Comparison of ENCODE assay signal across 13 cellular contexts in genomic region chr22:33841281-33842005, GRCh38.
DNase-seq lines count a peak whose midpoint lies in the region; ATAC-seq and TF ChIP-seq lines count a peak whose summit lies in the region.
"Had no signal": no experiment of that assay in that cellular context is flagged by ENCODE, and none has a peak within 500 bp of the region (broad histone marks: within the 10 kb centered on the region; RNA-seq: fewer than 3 reads in every experiment).

No MANE protein-coding gene starts in this region.

- no peak overlapping the region for H3K4me3 ChIP-seq in NB4 (ENCODE audit: low read depth, low read length)
- H3K4me3 ChIP-seq: esophagus squamous epithelium, neural progenitor cell had no signal

- H3K9me3 Mint-ChIP-seq in naive thymus-derived CD8-positive, alpha-beta T cell, result peaks cover 0 to 14% (median 6%) of the 10 kb centered on the region in 9 donors

- no peak for TF ChIP-seq CTCF in NB4 (IDR thresholded peaks at IDR 0.05; ENCODE audit: low read depth, low read length)

- H3K4me3 Mint-ChIP-seq in naive thymus-derived CD8-positive, alpha-beta T cell, result no peak overlapping the region
- H3K4me3 Mint-ChIP-seq: neural progenitor cell had no signal

- DNase-seq in AG20443 (ENCODE audit: low spot score), result peak; percentile 61
- DNase-seq in NB4 (ENCODE audit: low read depth), result peak; percentile 25
- DNase-seq in left ventricle myocardium superior, result no peak
- no peak for DNase-seq in naive thymus-derived CD8-positive, alpha-beta T cell
- no peak for DNase-seq in NCI-H2029 (lab: John Stamatoyannopoulos, UW)
- DNase-seq in activated CD4-positive, alpha-beta T cell treated with anti-CD3 and anti-CD28 coated beads for 1 hour, result no peak
- no peak for DNase-seq in NCI-H1417 treated with DMSO at 0.1 percent for 48 hours (lab: John Stamatoyannopoulos, UW)
- DNase-seq: central memory CD4-positive, alpha-beta T cell; esophagus squamous epithelium; islet precursor cell; NCI-H146 had no signal

- TF ChIP-seq POLR2A in NB4 (IDR thresholded peaks at IDR 0.05; ENCODE audit: extremely low read depth, insufficient read length), result no peak

- H3K27me3 Mint-ChIP-seq in naive thymus-derived CD8-positive, alpha-beta T cell, result no peaks in the 10 kb centered on the region

- peak; percentile 47 for ATAC-seq in GM21619 (IDR thresholded peaks at IDR 0.05; ENCODE audit: unreplicated experiment)
- ATAC-seq in left ventricle myocardium superior, result peak; percentile 63
- ATAC-seq in naive thymus-derived CD8-positive, alpha-beta T cell, result no peak

- H3K4me1 Mint-ChIP-seq in naive thymus-derived CD8-positive, alpha-beta T cell, result no peaks in the 10 kb centered on the region

- H3K27ac Mint-ChIP-seq in naive thymus-derived CD8-positive, alpha-beta T cell, result no peak overlapping the region
- H3K27ac Mint-ChIP-seq: neural progenitor cell had no signal

- intact Hi-C loops in left ventricle myocardium superior (cut with micrococcal nuclease), result no loop called here

- POLR2A ChIA-PET in naive thymus-derived CD8-positive, alpha-beta T cell (lab: Charles Lee), result no interaction called here

- H3K36me3 Mint-ChIP-seq in naive thymus-derived CD8-positive, alpha-beta T cell, result no peaks in the 10 kb centered on the region
- H3K36me3 Mint-ChIP-seq: neural progenitor cell had no signal

Comparison
In these comparisons a context has a peak if more than half of its experiments do, and no peak if none do; other contexts are left out.
1. DNase-seq: peak in AG20443 (single experiment) and NB4 (single experiment); none in left ventricle myocardium superior (single experiment), naive thymus-derived CD8-positive, alpha-beta T cell (0 of 10), NCI-H2029 (single experiment), activated CD4-positive, alpha-beta T cell treated with anti-CD3 and anti-CD28 coated beads for 1 hour (single experiment) and NCI-H1417 treated with DMSO at 0.1 percent for 48 hours (single experiment).
2. ATAC-seq: peak in GM21619 (single experiment) and left ventricle myocardium superior (single experiment); none in naive thymus-derived CD8-positive, alpha-beta T cell (0 of 2).